In genomic region chr7:80330434-80330833, GRCh38 we compare ENCODE assay signal across 19 cellular contexts.
A peak's percentile ranks its signal among the peaks of the same experiment; 100 is the strongest.
DNase-seq lines count a peak whose midpoint lies in the region; ATAC-seq, FAIRE-seq and TF ChIP-seq lines count a peak whose summit lies in the region.
"Had no signal": no experiment of that assay in that cellular context is flagged by ENCODE, and none has a peak within 500 bp of the region (broad histone marks: within the 10 kb centered on the region; RNA-seq: fewer than 3 reads in every experiment).

No MANE protein-coding gene starts in this region.

- H3K36me3 ChIP-seq in astrocyte (ENCODE audit: insufficient read depth, low read length): no peaks in the 10 kb centered on the region
- H3K36me3 ChIP-seq: neural progenitor cell had no signal

- peaks cover 1% of the 10 kb centered on the region for H3K9me3 Mint-ChIP-seq in astrocyte (ENCODE audit: unreplicated experiment)
- H3K9me3 Mint-ChIP-seq: activated CD4-positive, alpha-beta T cell treated with anti-CD3 and anti-CD28 coated beads, Interleukin-2, amount 10 ng/mL, durations not matched to agents 7 days and 5 days had no signal

- no peaks in the 10 kb centered on the region for H4K20me1 ChIP-seq in astrocyte (ENCODE audit: insufficient read depth, low read length)

- H2AFZ ChIP-seq in astrocyte (ENCODE audit: low read depth, low read length): no peak overlapping the region
- H2AFZ ChIP-seq: neural progenitor cell had no signal

- H3K4me1 Mint-ChIP-seq in astrocyte (ENCODE audit: low read depth, unreplicated experiment): peaks cover 6% of the 10 kb centered on the region
- H3K4me1 Mint-ChIP-seq: activated CD4-positive, alpha-beta T cell treated with anti-CD3 and anti-CD28 coated beads, Interleukin-2, amount 10 ng/mL, durations not matched to agents 7 days and 5 days had no signal

- no peak for TF ChIP-seq CTCF in astrocyte (IDR thresholded peaks at IDR 0.05; ENCODE audit: insufficient read depth, low read depth, low read length)
- no peak for TF ChIP-seq CTCF in foreskin fibroblast (IDR thresholded peaks at IDR 0.05; ENCODE audit: low read depth, low read length)

- peak overlapping the region; percentile 82 for H3K27ac Mint-ChIP-seq in astrocyte (ENCODE audit: unreplicated experiment)
- H3K27ac Mint-ChIP-seq: activated CD4-positive, alpha-beta T cell treated with anti-CD3 and anti-CD28 coated beads, Interleukin-2, amount 10 ng/mL, durations not matched to agents 7 days and 5 days; neural progenitor cell had no signal

- H3K4me1 ChIP-seq in astrocyte (ENCODE audit: insufficient read depth, low read length): no peaks in the 10 kb centered on the region

- ATAC-seq in GM21381 (IDR thresholded peaks at IDR 0.05; ENCODE audit: unreplicated experiment) (no peak), left cardiac atrium (no peak)
- ATAC-seq: foreskin keratinocyte had no signal

- no peaks in the 10 kb centered on the region for H3K27me3 ChIP-seq in astrocyte (ENCODE audit: insufficient read depth, low read length)
- H3K27me3 ChIP-seq: foreskin keratinocyte, neural progenitor cell had no signal

- H3K4me2 ChIP-seq in astrocyte (ENCODE audit: low read length): peak overlapping the region; percentile 1
- H3K4me2 ChIP-seq: neural progenitor cell had no signal

- no peaks in the 10 kb centered on the region for H3K36me3 Mint-ChIP-seq in astrocyte (ENCODE audit: low read depth, unreplicated experiment)
- H3K36me3 Mint-ChIP-seq: neural progenitor cell had no signal

- H3K79me2 ChIP-seq in astrocyte (ENCODE audit: insufficient read depth, low read length): no peaks in the 10 kb centered on the region

- TF ChIP-seq POLR2A in H54 (IDR thresholded peaks at IDR 0.05; ENCODE audit: low read depth, low read length): no peak

- peak; percentile 66 for DNase-seq in A172 (ENCODE audit: low spot score)
- no peak for DNase-seq in H54 (ENCODE audit: insufficient read length, low spot score)
- DNase-seq in astrocyte (ENCODE audit: low read depth): peak; percentile 76
- peak; percentile 48 to 81 for DNase-seq in foreskin fibroblast
- DNase-seq in left cardiac atrium: no peak
- DNase-seq in ecto neural progenitor cell (ENCODE audit: low spot score): no peak
- no peak for DNase-seq in SIG-M5 treated with dmso at 0.1 percent for 504 hours (lab: John Stamatoyannopoulos, UW; ENCODE audit: unreplicated experiment)
- DNase-seq: activated CD4-positive, alpha-beta T cell treated with anti-CD3 and anti-CD28 coated beads, Interleukin-2, amount 10 ng/mL, durations not matched to agents 7 days and 5 days; activated CD8-positive, alpha-beta memory T cell treated with anti-CD3 and anti-CD28 coated beads, Interleukin-2, amount 50 U/mL, for 48 hours; activated gamma-delta T cell; amygdala; DMS 273 treated with DMSO at 0.1 percent for 48 hours; midbrain; NCI-H524 treated with DMSO at 0.1 percent for 48 hours had no signal

- no peak overlapping the region for H3K4me3 ChIP-seq in astrocyte (ENCODE audit: insufficient read depth, low read depth, low read length)
- H3K4me3 ChIP-seq in foreskin fibroblast (ENCODE audit: low read depth in 1 of 2, low read length in 2 of 2): no peak overlapping the region
- H3K4me3 ChIP-seq: neural progenitor cell had no signal

- H3K9me3 ChIP-seq in astrocyte (ENCODE audit: insufficient read depth, low read depth, low read length): no peaks in the 10 kb centered on the region

- H3K27ac ChIP-seq in astrocyte (ENCODE audit: low read depth, low read length): no peak overlapping the region
- H3K27ac ChIP-seq: 22Rv1, foreskin keratinocyte, neural progenitor cell had no signal

- FAIRE-seq in H54 (lab: Jason Lieb, UNC) (peak; percentile 43), astrocyte (lab: Jason Lieb, UNC) (peak; percentile 89)
- FAIRE-seq: TTC549 had no signal

- no peaks in the 10 kb centered on the region for H3K27me3 Mint-ChIP-seq in astrocyte (ENCODE audit: low read depth, unreplicated experiment)
- H3K27me3 Mint-ChIP-seq: activated CD4-positive, alpha-beta T cell treated with anti-CD3 and anti-CD28 coated beads, Interleukin-2, amount 10 ng/mL, durations not matched to agents 7 days and 5 days had no signal

- H3K4me3 Mint-ChIP-seq in astrocyte (ENCODE audit: unreplicated experiment): no peak overlapping the region
- H3K4me3 Mint-ChIP-seq: activated CD4-positive, alpha-beta T cell treated with anti-CD3 and anti-CD28 coated beads, Interleukin-2, amount 10 ng/mL, durations not matched to agents 7 days and 5 days; neural progenitor cell had no signal

- no peak overlapping the region for H3K9ac ChIP-seq in astrocyte (ENCODE audit: low read length)
- H3K9ac ChIP-seq: neural progenitor cell had no signal

- intact Hi-C loops in left cardiac atrium (cut with DNase I): no loop called here

Comparison
In these comparisons a context has a peak if more than half of its experiments do, and no peak if none do; other contexts are left out.
1. DNase-seq: peak in A172 (single experiment), astrocyte (single experiment) and foreskin fibroblast (2 of 2); none in H54 (single experiment), left cardiac atrium (single experiment), ecto neural progenitor cell (single experiment) and SIG-M5 treated with dmso at 0.1 percent for 504 hours (single experiment).